ENCODE assay signal across 19 cellular contexts in genomic region chr7:43535031-43535451, GRCh38. TPM values are rescaled to one million over a fixed set of nuclear protein-coding genes. Genes with fewer than 3 reads are reported as not detected.
DNase-seq lines count a peak whose midpoint lies in the region; FAIRE-seq and TF ChIP-seq lines count a peak whose summit lies in the region.
"Had no signal": no experiment of that assay in that cellular context is flagged by ENCODE, and none has a peak within 500 bp of the region (broad histone marks: within the 10 kb centered on the region; RNA-seq: fewer than 3 reads in every experiment).

No MANE protein-coding gene starts in this region.

- H3K27me3 Mint-ChIP-seq in neural progenitor cell (ENCODE audit: insufficient read depth, low read depth), result peaks cover under 1% of the 10 kb centered on the region
- H3K27me3 Mint-ChIP-seq: activated CD4-positive, alpha-beta T cell treated with anti-CD3 and anti-CD28 coated beads for 36 hours; activated naive CD8-positive, alpha-beta T cell; stimulated activated naive CD8-positive, alpha-beta T cell treated with anti-CD3 and anti-CD28 coated beads, Interleukin-15, Interleukin-2, amounts not matched to agents 100 ng/mL and 50 ng/mL, for 24 hours had no signal

- peak overlapping the region in 7 of 11 experiments; percentile 33 to 78 (median 51); a peak in 12 of 22 replicates for H3K4me2 ChIP-seq in BLaER1 treated with 17β-estradiol and CSF1 and Interleukin-3, amounts not matched to agents 10 nM and 100 nM
- no peak overlapping the region for H3K4me2 ChIP-seq in neural progenitor cell

- DNase-seq in RCC 7860 (ENCODE audit: low spot score) (peak; percentile 34), fibroblast of gingiva (ENCODE audit: low read depth) (peak; percentile 13), neural progenitor cell (ENCODE audit: low spot score) (no peak), H4 (ENCODE audit: low spot score) (no peak), GM19240 (ENCODE audit: insufficient read length, low spot score) (no peak), NCI-H2029 treated with DMSO at 0.1 percent for 48 hours (lab: John Stamatoyannopoulos, UW) (no peak)
- DNase-seq in activated CD4-positive, alpha-beta T cell treated with anti-CD3 and anti-CD28 coated beads for 1 hour, result no peak
- DNase-seq: activated CD4-positive, alpha-beta T cell treated with anti-CD3 and anti-CD28 coated beads for 36 hours; activated T-cell treated with anti-CD3 and anti-CD28 coated beads for 4 hours; left colon; NCI-H2227 treated with DMSO at 0.1 percent for 48 hours; posterior cingulate gyrus; Right ventricle myocardium superior; stimulated activated CD4-positive, alpha-beta T cell treated with anti-CD3 and anti-CD28 coated beads, Interleukin-15, amount 100 ng/mL, for 24 hours had no signal

- peak; percentile 8 for FAIRE-seq in RCC 7860 (lab: Jason Lieb, UNC)
- FAIRE-seq: colon had no signal

- no peak overlapping the region for H3K9ac ChIP-seq in BLaER1 treated with 17β-estradiol and CSF1 and Interleukin-3, amounts not matched to agents 10 nM and 100 nM
- H3K9ac ChIP-seq in neural progenitor cell, result no peak overlapping the region

- H4K20me1 ChIP-seq in BLaER1 treated with 17β-estradiol and CSF1 and Interleukin-3, amounts not matched to agents 10 nM and 100 nM, result no peaks in the 10 kb centered on the region; a peak in 2 of 22 replicates
- H4K20me1 ChIP-seq in neural progenitor cell (ENCODE audit: low read depth), result no peaks in the 10 kb centered on the region

- H3F3A ChIP-seq in neural progenitor cell (ENCODE audit: low read depth), result no peaks in the 10 kb centered on the region

- H3K27ac Mint-ChIP-seq in neural progenitor cell, result peak overlapping the region; percentile 74
- H3K27ac Mint-ChIP-seq: activated CD4-positive, alpha-beta T cell treated with anti-CD3 and anti-CD28 coated beads for 36 hours; activated naive CD8-positive, alpha-beta T cell; stimulated activated naive CD8-positive, alpha-beta T cell treated with anti-CD3 and anti-CD28 coated beads, Interleukin-15, Interleukin-2, amounts not matched to agents 100 ng/mL and 50 ng/mL, for 24 hours; T-helper 2 cell treated with Interferon-gamma antibody and Interleukin-4, amounts not matched to agents 5 μg/mL and 100 μg/mL, for 36 hours had no signal

- H3K4me1 Mint-ChIP-seq in neural progenitor cell, result peaks cover 3% of the 10 kb centered on the region
- H3K4me1 Mint-ChIP-seq: activated CD4-positive, alpha-beta T cell treated with anti-CD3 and anti-CD28 coated beads for 36 hours had no signal

- H3K36me3 ChIP-seq in BLaER1 treated with 17β-estradiol and CSF1 and Interleukin-3, amounts not matched to agents 10 nM and 100 nM, result no peaks in the 10 kb centered on the region
- no peaks in the 10 kb centered on the region for H3K36me3 ChIP-seq in neural progenitor cell

- H3K27me3 ChIP-seq in BLaER1 treated with 17β-estradiol and CSF1 and Interleukin-3, amounts not matched to agents 10 nM and 100 nM, result no peaks in the 10 kb centered on the region
- H3K27me3 ChIP-seq in neural progenitor cell, result no peaks in the 10 kb centered on the region

- H3K36me3 Mint-ChIP-seq in neural progenitor cell, result no peaks in the 10 kb centered on the region
- H3K36me3 Mint-ChIP-seq: activated naive CD8-positive, alpha-beta T cell had no signal

- no peak for TF ChIP-seq CTCF in neural progenitor cell (IDR thresholded peaks at IDR 0.05)

- H3K27ac ChIP-seq in BLaER1 treated with 17β-estradiol and CSF1 and Interleukin-3, amounts not matched to agents 10 nM and 100 nM, result peak overlapping the region in 7 of 11 experiments; percentile 6 to 66 (median 44); a peak in 12 of 22 replicates
- H3K27ac ChIP-seq in neural progenitor cell, result no peak overlapping the region

- H3K9me3 ChIP-seq in BLaER1 treated with 17β-estradiol and CSF1 and Interleukin-3, amounts not matched to agents 10 nM and 100 nM (replicated peaks in 1 of 11), result no peaks in the 10 kb centered on the region
- H3K9me3 ChIP-seq in neural progenitor cell (ENCODE audit: low read depth), result no peaks in the 10 kb centered on the region

- no peaks in the 10 kb centered on the region for H3K79me2 ChIP-seq in neural progenitor cell (ENCODE audit: low read depth)

- H3K4me3 Mint-ChIP-seq in neural progenitor cell, result no peak overlapping the region
- H3K4me3 Mint-ChIP-seq: activated CD4-positive, alpha-beta T cell treated with anti-CD3 and anti-CD28 coated beads for 36 hours; activated naive CD8-positive, alpha-beta T cell; stimulated activated naive CD8-positive, alpha-beta T cell treated with anti-CD3 and anti-CD28 coated beads, Interleukin-15, Interleukin-2, amounts not matched to agents 100 ng/mL and 50 ng/mL, for 24 hours; T-helper 2 cell treated with Interferon-gamma antibody and Interleukin-4, amounts not matched to agents 5 μg/mL and 100 μg/mL, for 36 hours had no signal

- H3K4me1 ChIP-seq in BLaER1 treated with 17β-estradiol and CSF1 and Interleukin-3, amounts not matched to agents 10 nM and 100 nM, result peaks cover 0 to 37% (median 21%) of the 10 kb centered on the region in 10 experiments; a peak in 15 of 20 replicates
- H3K4me1 ChIP-seq in neural progenitor cell, result no peaks in the 10 kb centered on the region

- H3K9me3 Mint-ChIP-seq in neural progenitor cell, result no peaks in the 10 kb centered on the region
- H3K9me3 Mint-ChIP-seq: stimulated activated naive CD8-positive, alpha-beta T cell treated with anti-CD3 and anti-CD28 coated beads, Interleukin-15, Interleukin-2, amounts not matched to agents 100 ng/mL and 50 ng/mL, for 24 hours; T-helper 2 cell treated with Interferon-gamma antibody and Interleukin-4, amounts not matched to agents 5 μg/mL and 100 μg/mL, for 36 hours had no signal

- no peak overlapping the region for H3K4me3 ChIP-seq in BLaER1 treated with 17β-estradiol and CSF1 and Interleukin-3, amounts not matched to agents 10 nM and 100 nM
- no peak overlapping the region for H3K4me3 ChIP-seq in neural progenitor cell

- H2AFZ ChIP-seq in neural progenitor cell (replicated peaks), result no peak overlapping the region

RNA-seq across cellular contexts. Expression of gene STK17A, which starts 47.9 kb away (rescaled TPM):
- total RNA-seq in neural progenitor cell (ENCODE audit: low replicate concordance), result 13.1 and 15.6 TPM in 2 replicates
- total RNA-seq in H4 (2014; rRNA removed; shearing (Covaris generic)), result 161 and 166 TPM in 2 replicates

Comparison
In these comparisons a context has a peak if more than half of its experiments do, and no peak if none do; other contexts are left out.
1. DNase-seq: peak in RCC 7860 (single experiment) and fibroblast of gingiva (single experiment); none in neural progenitor cell (single experiment), H4 (single experiment), GM19240 (single experiment), NCI-H2029 treated with DMSO at 0.1 percent for 48 hours (single experiment) and activated CD4-positive, alpha-beta T cell treated with anti-CD3 and anti-CD28 coated beads for 1 hour (single experiment).